ENCODE assay signal across 26 cellular contexts in genomic region chr22:23166841-23167610, GRCh38. TPM values are rescaled to one million over a fixed set of nuclear protein-coding genes. Genes with fewer than 3 reads are reported as not detected.
DNase-seq lines count a peak whose midpoint lies in the region; ATAC-seq, FAIRE-seq and TF ChIP-seq lines count a peak whose summit lies in the region.
"Had no signal": no experiment of that assay in that cellular context is flagged by ENCODE, and none has a peak within 500 bp of the region (broad histone marks: within the 10 kb centered on the region; RNA-seq: fewer than 3 reads in every experiment).

No MANE protein-coding gene starts in this region.

- H3K9me3 Mint-ChIP-seq in GM23338, result no peaks in the 10 kb centered on the region
- H3K9me3 Mint-ChIP-seq: HFFc6 had no signal

- no peak for FAIRE-seq in GM12891 (lab: Jason Lieb, UNC)
- FAIRE-seq: D721Med, G401.6, GM12878, GM18507, HepG2 had no signal

- H3K36me3 ChIP-seq in GM23338 (ENCODE audit: insufficient read depth) (no peaks in the 10 kb centered on the region), ovary (no peaks in the 10 kb centered on the region)
- H3K36me3 ChIP-seq: SJCRH30 had no signal

- intact Hi-C loops in ovary (cut with DNase I), result no loop called here

- no peak overlapping the region for H3K4me2 ChIP-seq in GM23338

- no peaks in the 10 kb centered on the region for H3K9me3 ChIP-seq in ovary
- H3K9me3 ChIP-seq: SJCRH30 had no signal

- no peak overlapping the region for H3K27ac Mint-ChIP-seq in GM23338
- H3K27ac Mint-ChIP-seq: HFFc6 had no signal

- DNase-seq in NCI-H1417 (lab: John Stamatoyannopoulos, UW) (peak in 2 of 3 experiments; percentile 10 to 54), NCI-H1417 treated with DMSO at 0.1 percent for 48 hours (lab: John Stamatoyannopoulos, UW) (no peak), GM23338 (ENCODE audit: low spot score) (no peak), NCI-H69 (lab: John Stamatoyannopoulos, UW) (peak; percentile 50), left kidney (ENCODE audit: low read depth, low spot score) (peak; percentile 85), ovary (no peak), GM12891 (ENCODE audit: insufficient read length, low spot score) (no peak)
- DNase-seq: 8988T; CD8-positive, alpha-beta memory T cell; DND-41; GOT3; HFFc6; NCI-H1048; NCI-H1694 treated with DMSO at 0.1 percent for 48 hours; NCI-H526; NK-92 treated with Interleukin-12 subunit alpha and Interleukin-12 subunit beta, amount 100 ng/mL, for 24 hours; PC-3; SJCRH30; SW 1271 had no signal

- no peaks in the 10 kb centered on the region for H3K36me3 Mint-ChIP-seq in GM23338 (ENCODE audit: low read depth)
- H3K36me3 Mint-ChIP-seq: CD8-positive, alpha-beta memory T cell had no signal

- TF ChIP-seq POLR2A in ovary (IDR thresholded peaks at IDR 0.05) (no peak), GM12891 (IDR thresholded peaks at IDR 0.05; ENCODE audit: low read depth, low read length) (no peak)

- H3K4me3 ChIP-seq in GM23338 (no peak overlapping the region), ovary (no peak overlapping the region)
- H3K4me3 ChIP-seq: GM12878, SJCRH30 had no signal

- H3K4me1 ChIP-seq in GM23338 (ENCODE audit: insufficient read depth) (peaks cover 7% of the 10 kb centered on the region; the same call in 1 of the 2 replicates), ovary (ENCODE audit: insufficient read depth) (peaks cover 9% of the 10 kb centered on the region)
- H3K4me1 ChIP-seq: SJCRH30 had no signal

- 72 to 75% (median 75%) methylated on average over 9 to 10 of the region's 10 CpGs for WGBS in ovary, 3 donors

- H2AFZ ChIP-seq in GM23338, result no peak overlapping the region

- peaks cover 18% of the 10 kb centered on the region for H3K4me1 Mint-ChIP-seq in GM23338
- H3K4me1 Mint-ChIP-seq: CD8-positive, alpha-beta memory T cell had no signal

- TF ChIP-seq CTCF in GM23338 (conservative IDR thresholded peaks at IDR 0.05; ENCODE audit: low read depth in 2 of 2), result no peak
- TF ChIP-seq CTCF in ovary (IDR thresholded peaks at IDR 0.05), result no peak

- H3K27ac ChIP-seq in GM23338 (ENCODE audit: low read depth) (no peak overlapping the region), ovary (no peak overlapping the region)
- H3K27ac ChIP-seq: SJCRH30 had no signal

- no peaks in the 10 kb centered on the region for H3K9me2 ChIP-seq in GM23338 (ENCODE audit: insufficient read depth)

- H4K20me1 ChIP-seq in GM23338 (replicated peaks; ENCODE audit: insufficient read depth), result no peaks in the 10 kb centered on the region

- no peak for TF ChIP-seq EP300 in ovary (IDR thresholded peaks at IDR 0.05)

- no peaks in the 10 kb centered on the region for H3F3A ChIP-seq in GM23338 (replicated peaks; ENCODE audit: low read depth)

- no peaks in the 10 kb centered on the region for H3K79me2 ChIP-seq in GM23338 (replicated peaks; ENCODE audit: insufficient read depth)

- H3K27me3 ChIP-seq in GM23338 (ENCODE audit: insufficient read depth) (no peaks in the 10 kb centered on the region), ovary (no peaks in the 10 kb centered on the region)
- H3K27me3 ChIP-seq: SJCRH30 had no signal

- peaks cover 26% of the 10 kb centered on the region for H3K27me3 Mint-ChIP-seq in GM23338 (ENCODE audit: insufficient read depth, low read depth, poor library complexity)
- H3K27me3 Mint-ChIP-seq: CD8-positive, alpha-beta memory T cell had no signal

- H3K4me3 Mint-ChIP-seq in GM23338, result no peak overlapping the region
- H3K4me3 Mint-ChIP-seq: CD8-positive, alpha-beta memory T cell; HFFc6 had no signal

- ATAC-seq in GM23338 (peak; percentile 82), GM21447 (IDR thresholded peaks at IDR 0.05; ENCODE audit: unreplicated experiment) (no peak)
- ATAC-seq: GM12878, PC-3 had no signal

TF ChIP-seq in GM23338, 12 proteins besides CTCF, POLR2A, EP300 and RAD21 (continues in another document):
- TF ChIP-seq NANOG (IDR thresholded peaks at IDR 0.05; ENCODE audit: borderline replicate concordance) (no peak), CREB1 (CRISPR knock-in tag; IDR thresholded peaks at IDR 0.05; ENCODE audit: low read depth) (no peak), EZH2phosphoT487 (IDR thresholded peaks at IDR 0.05; ENCODE audit: unreplicated experiment) (no peak), ETS1 (IDR thresholded peaks at IDR 0.05) (no peak), JUNB (IDR thresholded peaks at IDR 0.05; ENCODE audit: unreplicated experiment) (no peak), ZNF114 (CRISPR knock-in tag; IDR thresholded peaks at IDR 0.05) (no peak), POLR2AphosphoS5 (IDR thresholded peaks at IDR 0.05; ENCODE audit: low read depth) (no peak)

TF ChIP-seq in GM12891, 5 proteins besides CTCF, POLR2A, EP300 and RAD21:
- TF ChIP-seq TAF1 (IDR thresholded peaks at IDR 0.05; ENCODE audit: low read depth, low read length) (no peak), PAX5 (IDR thresholded peaks at IDR 0.05; ENCODE audit: insufficient read depth, low read length, severe bottlenecking) (no peak), POLR2AphosphoS5 (IDR thresholded peaks at IDR 0.05; ENCODE audit: low read depth, low read length) (no peak), SPI1 (IDR thresholded peaks at IDR 0.05; ENCODE audit: low read depth, low read length) (no peak), POU2F2 (IDR thresholded peaks at IDR 0.05; ENCODE audit: low read depth, low read length) (no peak)

RNA-seq across cellular contexts. Expression of gene BCR, which starts 13.3 kb away (rescaled TPM):
- total RNA-seq in GM23338 (2014; rRNA removed; shearing (Covaris generic)), result 101 and 121 TPM in 2 replicates
- polyA plus RNA-seq in GM23338 (2016; fragmentation: Nextera tagmentation; extraction: Ambion mirVana) (15.6 and 17.7 TPM in 2 replicates), ovary (10 to 100 TPM in 1 of 2 donors, 1 to 10 TPM in 1; 7.1 to 17.2 TPM)
- total RNA-seq in ovary, result 10 to 100 TPM; 21.8 to 44.6 (median 38.3) TPM
- 12.5 TPM for polyA plus RNA-seq in GM12891 (2012; ENCODE audit: low read depth, missing spikeins)

RNA-seq across cellular contexts. Expression of gene RAB36, which starts 21.7 kb away (rescaled TPM):
- 0.58 and 1.2 TPM in 2 replicates for total RNA-seq in GM23338 (2014; rRNA removed; shearing (Covaris generic))
- polyA plus RNA-seq in GM23338 (2016; fragmentation: Nextera tagmentation; extraction: Ambion mirVana) (0.43 and 0.58 TPM in 2 replicates), ovary (1 to 10 TPM; 4.0 to 5.1 TPM)
- 10 to 100 TPM in 3 of 7 donors, 1 to 10 TPM in 4; 3.9 to 18.7 (median 9.0) TPM for total RNA-seq in ovary
- 0.15 TPM for polyA plus RNA-seq in GM12891 (2012; ENCODE audit: low read depth, missing spikeins)
- total RNA-seq: SJCRH30 had no signal

RNA-seq across cellular contexts. Expression of gene RSPH14, which starts 25.2 kb away (rescaled TPM):
- total RNA-seq in GM23338 (2014; rRNA removed; shearing (Covaris generic)), result not detected in 2 replicates
- 1.8 and 2.5 TPM in 2 replicates for polyA plus RNA-seq in GM23338 (2016; fragmentation: Nextera tagmentation; extraction: Ambion mirVana)
- 1 to 10 TPM; 1.4 to 4.6 (median 3.2) TPM for total RNA-seq in ovary
- polyA plus RNA-seq in ovary, result 1 to 10 TPM; 1.4 to 2.0 TPM
- polyA plus RNA-seq in GM12891 (2012; ENCODE audit: low read depth, missing spikeins), result 0.72 TPM
- total RNA-seq: CD8-positive, alpha-beta memory T cell; HFFc6; MCF 10A; SJCRH30 had no signal

Comparison
In these comparisons a context has a peak if more than half of its experiments do, and no peak if none do; other contexts are left out.
1. DNase-seq: peak in NCI-H1417 (2 of 3), NCI-H69 (single experiment) and left kidney (single experiment); none in NCI-H1417 treated with DMSO at 0.1 percent for 48 hours (single experiment), GM23338 (single experiment), ovary (0 of 5) and GM12891 (single experiment).